ENCODE assay signal across 7 cellular contexts in genomic region chr15:67024322-67024997, GRCh38. TPM values are rescaled to one million over a fixed set of nuclear protein-coding genes. Genes with fewer than 3 reads are reported as not detected.
DNase-seq lines count a peak whose midpoint lies in the region; ATAC-seq and TF ChIP-seq lines count a peak whose summit lies in the region.

No MANE protein-coding gene starts in this region.

- peak overlapping the region in 1 of 8 donors; percentile 38 for H3K27ac Mint-ChIP-seq in CD8-positive, alpha-beta memory T cell

- H3K36me3 ChIP-seq in CD8-positive, alpha-beta memory T cell (ENCODE audit: insufficient read depth, low read length) = no peaks in the 10 kb centered on the region

- peaks cover 0 to 6% (median 0%) of the 10 kb centered on the region in 3 donors for H3K4me1 Mint-ChIP-seq in CD8-positive, alpha-beta memory T cell

- H3K9me3 ChIP-seq in CD8-positive, alpha-beta memory T cell (ENCODE audit: low read length) = no peaks in the 10 kb centered on the region

- CTCF ChIA-PET in CD8-positive, alpha-beta memory T cell (lab: Charles Lee) = no interaction called here

- no peaks in the 10 kb centered on the region for H3K9me3 Mint-ChIP-seq in CD8-positive, alpha-beta memory T cell

- POLR2A ChIA-PET in CD8-positive, alpha-beta memory T cell (lab: Charles Lee) = no interaction called here

- H3K4me3 ChIP-seq in GM12865 (ENCODE audit: low read depth, low read length) (no peak overlapping the region), astrocyte of the cerebellum (ENCODE audit: low read depth, low read length) (no peak overlapping the region)
- H3K4me3 ChIP-seq in CD8-positive, alpha-beta memory T cell (ENCODE audit: low read length) = no peak overlapping the region

- no peak for ATAC-seq in GM18868 (IDR thresholded peaks at IDR 0.05; ENCODE audit: unreplicated experiment)

- H3K27me3 Mint-ChIP-seq in CD8-positive, alpha-beta memory T cell = peaks cover 0 to 6% of the 10 kb centered on the region in 2 donors

- TF ChIP-seq CTCF in GM12865 (IDR thresholded peaks at IDR 0.05; ENCODE audit: insufficient read depth, low read depth, low read length, missing control alignments) = no peak
- no peak for TF ChIP-seq CTCF in astrocyte of the cerebellum (IDR thresholded peaks at IDR 0.05; ENCODE audit: low read depth, low read length, missing control alignments)

- no peak overlapping the region for H3K27ac ChIP-seq in CD8-positive, alpha-beta memory T cell (ENCODE audit: low read depth, low read length)

- H3K27me3 ChIP-seq in CD8-positive, alpha-beta memory T cell (ENCODE audit: insufficient read depth, low read length, poor library complexity, severe bottlenecking) = no peaks in the 10 kb centered on the region

- in situ Hi-C loops in astrocyte of the cerebellum (cut with HindIII; ENCODE audit: low sequenced_read_pairs) = no loop called here

- H3K4me1 ChIP-seq in CD8-positive, alpha-beta memory T cell (ENCODE audit: insufficient read depth, low read length) = no peaks in the 10 kb centered on the region

- H3K36me3 Mint-ChIP-seq in CD8-positive, alpha-beta memory T cell = no peaks in the 10 kb centered on the region

- H3K4me3 Mint-ChIP-seq in CD8-positive, alpha-beta memory T cell = no peak overlapping the region

- DNase-seq in GM12865 (ENCODE audit: low read depth) (peak; percentile 69), NCI-H226 (peak; percentile 96), astrocyte of the cerebellum (ENCODE audit: low read depth) (peak; percentile 96), iris pigment epithelial cell (ENCODE audit: low read depth) (peak; percentile 96)
- DNase-seq in stimulated activated CD4-positive, alpha-beta T cell treated with anti-CD3 and anti-CD28 coated beads, Interleukin-15, amount 100 ng/mL, for 48 hours (ENCODE audit: low read depth in 2 of 2) = peak; percentile 27 to 50
- no peak for DNase-seq in CD8-positive, alpha-beta memory T cell

RNA-seq across cellular contexts. Expression of gene SMAD3, which starts 40.9 kb away (rescaled TPM):
- 10 to 100 TPM; 30.2 to 34.2 TPM for total RNA-seq in CD8-positive, alpha-beta memory T cell
- 31.7 TPM for polyA plus RNA-seq in CD8-positive, alpha-beta memory T cell

Comparison
In these comparisons a context has a peak if more than half of its experiments do, and no peak if none do; other contexts are left out.
1. DNase-seq: peak in GM12865 (single experiment), NCI-H226 (single experiment), astrocyte of the cerebellum (single experiment), iris pigment epithelial cell (single experiment) and stimulated activated CD4-positive, alpha-beta T cell treated with anti-CD3 and anti-CD28 coated beads, Interleukin-15, amount 100 ng/mL, for 48 hours (2 of 2); none in CD8-positive, alpha-beta memory T cell (0 of 5).